In the genomic region with DNA sequence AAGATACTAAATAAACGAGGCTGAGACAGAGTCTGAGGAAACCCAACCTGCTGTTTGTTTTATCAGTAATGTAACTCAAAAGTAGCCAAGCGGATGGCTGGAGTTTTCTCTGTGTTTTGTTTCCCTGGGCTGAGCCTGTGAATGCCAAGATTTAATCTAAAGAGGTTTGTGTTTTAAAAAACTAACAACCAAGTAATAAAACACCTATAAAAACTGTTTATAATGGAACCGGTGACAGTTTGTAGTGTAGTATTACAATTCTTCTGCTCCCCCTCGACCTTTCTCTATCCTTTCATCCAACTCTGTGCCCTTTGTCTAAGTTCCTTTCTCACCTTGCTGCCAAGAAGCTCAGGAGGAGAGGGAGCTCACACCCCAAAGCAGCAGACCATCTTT, we compare ENCODE assay signal across 10 cellular contexts. TPM values are rescaled to one million over a fixed set of nuclear protein-coding genes. Genes with fewer than 3 reads are reported as not detected.
DNase-seq lines count a peak whose midpoint lies in the region; ATAC-seq, FAIRE-seq and TF ChIP-seq lines count a peak whose summit lies in the region.
"Had no signal": no experiment of that assay in that cellular context is flagged by ENCODE, and none has a peak within 500 bp of the region (broad histone marks: within the 10 kb centered on the region; RNA-seq: fewer than 3 reads in every experiment).

No MANE protein-coding gene starts in this region.

- peak overlapping the region; percentile 82 for H3K4me2 ChIP-seq in HepG2 (ENCODE audit: low read depth, low read length)

- H3K27me3 ChIP-seq in HepG2 (ENCODE audit: control insufficient read depth in 1 of 2, insufficient read depth in 2 of 2, low read length in 2 of 2) (no peaks in the 10 kb centered on the region), right lobe of liver (no peaks in the 10 kb centered on the region), mucosa of rectum (ENCODE audit: control insufficient read depth in 2 of 2, insufficient read depth in 2 of 2, low read length in 2 of 2) (no peaks in the 10 kb centered on the region), vagina (no peaks in the 10 kb centered on the region)

- H3K4me1 ChIP-seq in HepG2 (ENCODE audit: insufficient read depth, low read length) (peaks cover 52% of the 10 kb centered on the region), right lobe of liver (peaks cover 0 to 5% (median 0%) of the 10 kb centered on the region in 4 donors), mucosa of rectum (ENCODE audit: control insufficient read depth in 2 of 2, insufficient read depth in 2 of 2, low read length in 2 of 2) (peaks cover 16 to 23% of the 10 kb centered on the region in 2 donors), vagina (peaks cover 43% of the 10 kb centered on the region)

- H3K4me3 ChIP-seq in HepG2 (replicated peaks in 1 of 3; ENCODE audit: insufficient read depth in 1 of 3, low read depth in 2 of 3, low read length in 3 of 3): peak overlapping the region; percentile 83 to 97 (median 90); a peak in 5 of 6 replicates
- no peak overlapping the region for H3K4me3 ChIP-seq in right lobe of liver
- H3K4me3 ChIP-seq in mucosa of rectum (ENCODE audit: low read length in 2 of 2): no peak overlapping the region
- H3K4me3 ChIP-seq in vagina: no peak overlapping the region

- ATAC-seq in HepG2: no peak
- ATAC-seq in right lobe of liver: no peak
- no peak for ATAC-seq in activated naive CD4-positive, alpha-beta T cell treated with anti-CD3 and anti-CD28 coated beads, Interleukin-2, amount 50 U/mL, for 72 hours

- no peak for TF ChIP-seq RAD21 in HepG2 (CRISPR knock-in tag; IDR thresholded peaks at IDR 0.05)

- POLR2A ChIA-PET in HepG2 (lab: Yijun Ruan, JAX): no interaction called here

- TF ChIP-seq POLR2A in HepG2 (IDR thresholded peaks at IDR 0.05; ENCODE audit: insufficient read depth in 1 of 2, low read depth in 2 of 2, low read length in 2 of 2) (no peak), right lobe of liver (IDR thresholded peaks at IDR 0.05) (no peak), vagina (IDR thresholded peaks at IDR 0.05) (no peak)

- no peaks in the 10 kb centered on the region for H3K9me3 Mint-ChIP-seq in activated naive CD4-positive, alpha-beta T cell treated with anti-CD3 and anti-CD28 coated beads, Interleukin-2, amount 50 U/mL, for 72 hours
- H3K9me3 Mint-ChIP-seq in chondrocyte (ENCODE audit: low read depth): no peaks in the 10 kb centered on the region

- peak overlapping the region; percentile 76; the same call in 1 of the 2 replicates for H3K9ac ChIP-seq in HepG2 (ENCODE audit: insufficient read depth, low read depth, low read length)
- H3K9ac ChIP-seq in mucosa of rectum (ENCODE audit: low read depth in 1 of 2, low read length in 2 of 2): no peak overlapping the region

- no TSS peak for BruUV-seq in HepG2 (replicated peaks; lab: Mats Ljungman, UMichigan)

- in situ Hi-C loops in HepG2 (cut with HindIII; ENCODE audit: extremely low pct_ligation_motif_present, low pct_unique_long_range_greater_than_20kb): no loop called here

- CTCF ChIA-PET in HepG2 (lab: Yijun Ruan, JAX; ENCODE audit: low intra/inter-chr PET ratio, low total read pairs): no interaction called here

- H3K9me3 ChIP-seq in HepG2 (ENCODE audit: low read length) (no peaks in the 10 kb centered on the region), right lobe of liver (no peaks in the 10 kb centered on the region), mucosa of rectum (ENCODE audit: control insufficient read depth in 2 of 2, low read length in 2 of 2) (no peaks in the 10 kb centered on the region), vagina (no peaks in the 10 kb centered on the region)

- no peak for TF ChIP-seq EP300 in HepG2 (IDR thresholded peaks at IDR 0.05; ENCODE audit: low read depth in 2 of 2, low read length in 2 of 2)
- no peak for TF ChIP-seq EP300 in HepG2 (CRISPR knock-in tag; IDR thresholded peaks at IDR 0.05; ENCODE audit: borderline replicate concordance)

- intact Hi-C loops in HepG2 (cut with micrococcal nuclease; ENCODE audit: unreplicated experiment): loop anchor here (2.0 to 10.0 kb wide), 2 partner anchors 59 to 199 kb away; no protein-coding TSS in a partner anchor
- intact Hi-C loops in right lobe of liver (cut with DNase I): no loop called here
- intact Hi-C loops in vagina (cut with DNase I): loop anchor here (10.0 kb wide), 2 partner anchors 101 to 401 kb away; no protein-coding TSS in a partner anchor

- TF ChIP-seq CTCF in HepG2 (CRISPR knock-in tag; IDR thresholded peaks at IDR 0.05): no peak
- no peak for TF ChIP-seq CTCF in right lobe of liver (IDR thresholded peaks at IDR 0.05)
- TF ChIP-seq CTCF in vagina (IDR thresholded peaks at IDR 0.05): no peak
- no peak for TF ChIP-seq CTCF in chondrocyte (IDR thresholded peaks at IDR 0.05)

- peaks cover 49% of the 10 kb centered on the region for H3K4me1 Mint-ChIP-seq in chondrocyte (ENCODE audit: low read depth)

- no peaks in the 10 kb centered on the region for H3K36me3 ChIP-seq in HepG2 (replicated peaks in 1 of 2; ENCODE audit: control insufficient read depth in 1 of 2, insufficient read depth in 2 of 2, low read length in 2 of 2)
- H3K36me3 ChIP-seq in right lobe of liver: no peaks in the 10 kb centered on the region
- no peaks in the 10 kb centered on the region for H3K36me3 ChIP-seq in mucosa of rectum (ENCODE audit: control insufficient read depth in 2 of 2, insufficient read depth in 2 of 2, low read length in 2 of 2)
- H3K36me3 ChIP-seq in vagina: no peaks in the 10 kb centered on the region

- no peak overlapping the region for H2AFZ ChIP-seq in HepG2 (ENCODE audit: low read length)

- H3K36me3 Mint-ChIP-seq in activated naive CD4-positive, alpha-beta T cell treated with anti-CD3 and anti-CD28 coated beads, Interleukin-2, amount 50 U/mL, for 72 hours: no peaks in the 10 kb centered on the region
- no peaks in the 10 kb centered on the region for H3K36me3 Mint-ChIP-seq in chondrocyte (ENCODE audit: low read depth)

- H3K27ac Mint-ChIP-seq in activated naive CD4-positive, alpha-beta T cell treated with anti-CD3 and anti-CD28 coated beads, Interleukin-2, amount 50 U/mL, for 72 hours: peak overlapping the region; percentile 90 to 95
- no peak overlapping the region for H3K27ac Mint-ChIP-seq in chondrocyte (ENCODE audit: unreplicated experiment)

- H3K79me2 ChIP-seq in HepG2 (ENCODE audit: insufficient read depth, low read length): peaks cover 14% of the 10 kb centered on the region

- DNase-seq in HepG2 (ENCODE audit: low spot score) (no peak), right lobe of liver (no peak), vagina (ENCODE audit: extremely low spot score in 2 of 2) (no peak), chondrocyte (ENCODE audit: low spot score) (no peak), 8988T (no peak)
- no peak for DNase-seq in activated naive CD4-positive, alpha-beta T cell treated with anti-CD3 and anti-CD28 coated beads, Interleukin-2, amount 50 U/mL, for 72 hours (ENCODE audit: low spot score in 2 of 2)
- DNase-seq in activated effector memory CD4-positive, alpha-beta T cell treated with Interleukin-2 at 50 U/mL for 16 hours: no peak
- DNase-seq: NCI-H2107 had no signal

- H3K27me3 Mint-ChIP-seq in chondrocyte (ENCODE audit: low read depth): no peaks in the 10 kb centered on the region

- H4K20me1 ChIP-seq in HepG2 (ENCODE audit: insufficient read depth, low read length): peaks cover 3% of the 10 kb centered on the region; the same call in 1 of the 2 replicates

- WGBS in HepG2 (ENCODE audit: low lambda C conversion rate): 3% methylated on average over 4 of the region's 4 CpGs
- 40% methylated on average over 4 of the region's 4 CpGs for WGBS in right lobe of liver (ENCODE audit: insufficient coverage, low coverage, low lambda C conversion rate, missing lambda C conversion rate)

- no peak overlapping the region for H3K4me3 Mint-ChIP-seq in chondrocyte (ENCODE audit: unreplicated experiment)

- H3K27ac ChIP-seq in HepG2 (ENCODE audit: extremely low read length, insufficient read depth, low read length) (peak overlapping the region; percentile 73), right lobe of liver (no peak overlapping the region), mucosa of rectum (ENCODE audit: low read depth in 2 of 2, low read length in 2 of 2) (peak overlapping the region; percentile 9 to 22), vagina (peak overlapping the region; percentile 100)

- FAIRE-seq in HepG2 (lab: Jason Lieb, UNC): no peak
- FAIRE-seq: colon had no signal

TF ChIP-seq in HepG2, 621 proteins besides CTCF, POLR2A, EP300 and RAD21 (continues in another document):
- TF ChIP-seq ZNF329 (CRISPR knock-in tag; IDR thresholded peaks at IDR 0.05; ENCODE audit: low read depth) (no peak), ZNF274 (CRISPR knock-in tag; IDR thresholded peaks at IDR 0.05) (no peak)

RNA-seq across cellular contexts. Expression of gene KAT6B, which starts 2.6 kb away (rescaled TPM):
- 7.8 and 9.5 TPM in 2 replicates for total RNA-seq in HepG2 (2016; rRNA removed; fragmentation: Illumina TruSeq; extraction: Trizol)
- 35.6 and 36.1 TPM in 2 replicates for total RNA-seq in HepG2 (2016; cell fraction: cytosol; rRNA removed; fragmentation: Illumina TruSeq; extraction: Trizol; ENCODE audit: low read depth)
- total RNA-seq in HepG2 (2016; cell fraction: insoluble cytoplasmic fraction; rRNA removed; fragmentation: Illumina TruSeq; extraction: Trizol): 6.7 and 6.8 TPM in 2 replicates
- total RNA-seq in HepG2 (2016; cell fraction: membrane; rRNA removed; fragmentation: Illumina TruSeq; extraction: Trizol): 16.4 and 21.4 TPM in 2 replicates
- total RNA-seq in HepG2 (2016; cell fraction: nucleus; rRNA removed; fragmentation: Illumina TruSeq; extraction: Trizol): 19.4 and 22.8 TPM in 2 replicates
- polyA plus RNA-seq in HepG2 (2011; rRNA removed): 3.0 and 3.1 TPM in 2 replicates
- polyA plus RNA-seq in HepG2 (2011; cell fraction: cytosol; rRNA removed): 1.9 and 2.8 TPM in 2 replicates
- 6.5 and 7.1 TPM in 2 replicates for polyA plus RNA-seq in HepG2 (2011; cell fraction: nucleus; rRNA removed)
- polyA plus RNA-seq in HepG2 (2012): 5.0 and 6.6 TPM in 2 replicates
- 0.43 and 1.0 TPM in 2 replicates for polyA plus RNA-seq in HepG2 (2016; cell fraction: cytosol; fragmentation: Illumina TruSeq; extraction: Trizol; ENCODE audit: low read depth)
- polyA plus RNA-seq in HepG2 (2016; cell fraction: insoluble cytoplasmic fraction; fragmentation: Illumina TruSeq; extraction: Trizol; ENCODE audit: low read depth): 5.3 and 6.4 TPM in 2 replicates
- polyA plus RNA-seq in HepG2 (2016; cell fraction: membrane; fragmentation: Illumina TruSeq; extraction: Trizol; ENCODE audit: low read depth): 0.70 and 0.76 TPM in 2 replicates
- 11.0 and 11.7 TPM in 2 replicates for polyA plus RNA-seq in HepG2 (2016; cell fraction: nucleus; fragmentation: Illumina TruSeq; extraction: Trizol; ENCODE audit: insufficient read depth, low read depth)
- polyA minus RNA-seq in HepG2 (2011; rRNA and poly(A)+ RNA removed; ENCODE audit: low replicate concordance): 16.4 and 17.8 TPM in 2 replicates
- 9.5 and 11.9 TPM in 2 replicates for polyA minus RNA-seq in HepG2 (2011; cell fraction: cytosol; rRNA and poly(A)+ RNA removed)
- 60.8 and 62.2 TPM in 2 replicates for polyA minus RNA-seq in HepG2 (2011; cell fraction: nucleus; rRNA and poly(A)+ RNA removed)
- 10 to 100 TPM in 4 of 6 experiments, 1 to 10 TPM in 2; 9.2 to 17.1 (median 10.3) TPM for total RNA-seq in right lobe of liver
- total RNA-seq in activated naive CD4-positive, alpha-beta T cell treated with anti-CD3 and anti-CD28 coated beads, Interleukin-2, amount 50 U/mL, for 72 hours: 10 to 100 TPM; 19.4 to 27.1 TPM
- 59.2 TPM for total RNA-seq in vagina
- total RNA-seq in chondrocyte: 17.8 to 23.1 TPM (median 20.8 TPM) in 3 replicates

Comparison
In these comparisons a context has a peak if more than half of its experiments do, and no peak if none do; other contexts are left out.
1. H3K27ac ChIP-seq: peak in HepG2 (single experiment), mucosa of rectum (2 of 2) and vagina (single experiment); none in right lobe of liver (0 of 3).
2. H3K4me3 ChIP-seq: peak in HepG2 (3 of 3); none in right lobe of liver (0 of 3), mucosa of rectum (0 of 2) and vagina (0 of 2).
3. intact Hi-C loops: an anchor here in HepG2 (2.0 to 10.0 kb wide) and vagina (10.0 kb wide); none called in right lobe of liver.